In genomic region chr20:44068311-44068710, GRCh38 we compare ENCODE assay signal across 16 cellular contexts.
DNase-seq lines count a peak whose midpoint lies in the region; ATAC-seq, FAIRE-seq and TF ChIP-seq lines count a peak whose summit lies in the region.
"Had no signal": no experiment of that assay in that cellular context is flagged by ENCODE, and none has a peak within 500 bp of the region (broad histone marks: within the 10 kb centered on the region; RNA-seq: fewer than 3 reads in every experiment).

No MANE protein-coding gene starts in this region.

- no peaks in the 10 kb centered on the region for H3K4me1 ChIP-seq in breast epithelium
- peaks cover 66% of the 10 kb centered on the region for H3K4me1 ChIP-seq in KMS-11 (ENCODE audit: low read depth, poor library complexity, severe bottlenecking)
- peaks cover 18% of the 10 kb centered on the region for H3K4me1 ChIP-seq in GM12878 (ENCODE audit: control insufficient read depth, insufficient read depth, low read length)
- H3K4me1 ChIP-seq in PC-3 (ENCODE audit: insufficient read depth, low read length), result no peaks in the 10 kb centered on the region

- DNase-seq in breast epithelium (ENCODE audit: low spot score in 2 of 2), result peak; percentile 10 to 28
- DNase-seq in MCF 10A (ENCODE audit: unreplicated experiment), result no peak
- no peak for DNase-seq in GM12878 (ENCODE audit: low read depth, low spot score)
- peak; percentile 20 for DNase-seq in stimulated activated naive B cell treated with anti-CD40 and anti-IgM and Interleukin-4, amounts not matched to agents 10 μg/mL and 1 μg/mL and 100 μg/mL, for 72 hours
- no peak for DNase-seq in RWPE1 (ENCODE audit: low spot score)
- no peak for DNase-seq in PC-3
- DNase-seq in SIG-M5 treated with dmso at 0.1 percent for 504 hours (lab: John Stamatoyannopoulos, UW; ENCODE audit: unreplicated experiment), result no peak
- DNase-seq: GDM1, left cardiac atrium, NCI-H226 had no signal

- POLR2A ChIA-PET in MCF 10A (lab: Yijun Ruan, JAX) (no interaction called here), GM12878 (lab: Charles Lee) (interaction anchor here (0.6 kb wide), 1 partner anchor 340 kb away, joined by 4 read pairs; no protein-coding TSS in a partner anchor), RWPE1 (lab: Yijun Ruan, JAX; ENCODE audit: low non-redundant PET) (interaction anchor here (0.5 kb wide), 1 partner anchor 40 kb away, joined by 3 read pairs; no protein-coding TSS in a partner anchor), PC-3 (lab: Charles Lee; ENCODE audit: unreplicated experiment) (no interaction called here)

- H3K4me3 ChIP-seq in breast epithelium (no peak overlapping the region), KMS-11 (IDR thresholded peaks at IDR 0.05; ENCODE audit: insufficient read depth, low read depth, low read length) (peak overlapping the region; percentile 72), GM12878 (no peak overlapping the region), PC-3 (ENCODE audit: low read length) (no peak overlapping the region)

- no peaks in the 10 kb centered on the region for H3K79me2 ChIP-seq in KMS-11 (ENCODE audit: insufficient read depth, low read depth)
- no peaks in the 10 kb centered on the region for H3K79me2 ChIP-seq in GM12878 (ENCODE audit: control insufficient read depth, insufficient read depth, low read length)
- no peaks in the 10 kb centered on the region for H3K79me2 ChIP-seq in PC-3 (ENCODE audit: low read length)

- RAD21 ChIA-PET in GM12878 (lab: Charles Lee; ENCODE audit: unreplicated experiment), result interaction anchor here (1.2 to 2.2 kb wide), 2 partner anchors 21 to 151 kb away, joined by 3 to 6 read pairs; no protein-coding TSS in a partner anchor

- H3K9me3 Mint-ChIP-seq in MCF 10A (ENCODE audit: unreplicated experiment), result no peaks in the 10 kb centered on the region
- H3K9me3 Mint-ChIP-seq in stimulated activated naive B cell treated with anti-CD40 and anti-IgM and Interleukin-4, amounts not matched to agents 10 μg/mL and 1 μg/mL and 100 μg/mL, for 72 hours, result no peaks in the 10 kb centered on the region
- H3K9me3 Mint-ChIP-seq: nephron had no signal

- no peaks in the 10 kb centered on the region for H3F3A ChIP-seq in PC-3 (ENCODE audit: low read length, unreplicated experiment)

- TF ChIP-seq RAD21 in GM12878 (IDR thresholded peaks at IDR 0.05; ENCODE audit: insufficient read depth, low read depth, low read length), result no peak

- H3K4me2 ChIP-seq in KMS-11 (peak overlapping the region; percentile 94), GM12878 (ENCODE audit: control insufficient read depth, insufficient read depth) (peak overlapping the region; percentile 63; the same call in 1 of the 2 replicates), PC-3 (ENCODE audit: low read length) (no peak overlapping the region)

- H3K27ac ChIP-seq in breast epithelium (no peak overlapping the region), KMS-11 (peak overlapping the region; percentile 99), GM12878 (ENCODE audit: control insufficient read depth, insufficient read depth) (no peak overlapping the region), RWPE1 (no peak overlapping the region), PC-3 (ENCODE audit: low read length) (no peak overlapping the region)
- H3K27ac ChIP-seq: C4-2B had no signal

- FAIRE-seq in GM12878 (lab: Jason Lieb, UNC), result no peak
- FAIRE-seq: bronchial epithelial cell, endothelial cell of umbilical vein, RCC 7860 had no signal

- H3K9me3 ChIP-seq in breast epithelium, result no peaks in the 10 kb centered on the region
- H3K9me3 ChIP-seq in GM12878 (replicated peaks; ENCODE audit: control insufficient read depth, insufficient read depth, low read length), result no peaks in the 10 kb centered on the region
- H3K9me3 ChIP-seq in PC-3 (ENCODE audit: low read length), result no peaks in the 10 kb centered on the region

- CTCF ChIA-PET in MCF 10A (lab: Yijun Ruan, JAX) (interaction anchor here (0.7 to 1.2 kb wide), 3 partner anchors 21 to 318 kb away, joined by 3 to 4 read pairs (median 3); no protein-coding TSS in a partner anchor), GM12878 (lab: Yijun Ruan, JAX) (no interaction called here), RWPE1 (lab: Yijun Ruan, JAX) (interaction anchor here (0.6 to 1.2 kb wide), 2 partner anchors 15 to 313 kb away, joined by 3 read pairs; no protein-coding TSS in a partner anchor), PC-3 (lab: Charles Lee) (no interaction called here)

- intact Hi-C loops in breast epithelium (cut with DNase I; ENCODE audit: low total_unique reads) (no loop called here), MCF 10A (cut with micrococcal nuclease) (no loop called here), GM12878 (cut with micrococcal nuclease; ENCODE audit: unreplicated experiment) (no loop called here), PC-3 (cut with micrococcal nuclease) (no loop called here)

- H3K4me3 Mint-ChIP-seq in MCF 10A (ENCODE audit: unreplicated experiment), result no peak overlapping the region
- peak overlapping the region; percentile 60 to 74 for H3K4me3 Mint-ChIP-seq in stimulated activated naive B cell treated with anti-CD40 and anti-IgM and Interleukin-4, amounts not matched to agents 10 μg/mL and 1 μg/mL and 100 μg/mL, for 72 hours
- H3K4me3 Mint-ChIP-seq: nephron had no signal

- TF ChIP-seq EP300 in GM12878 (IDR thresholded peaks at IDR 0.05; ENCODE audit: borderline replicate concordance in 1 of 2, control insufficient read depth in 1 of 2, low read depth in 2 of 2, low read length in 2 of 2), result no peak

- H3K9me2 ChIP-seq in PC-3 (replicated peaks; ENCODE audit: low read length), result no peaks in the 10 kb centered on the region

- no peak overlapping the region for H3K27ac Mint-ChIP-seq in MCF 10A (ENCODE audit: low read depth, unreplicated experiment)
- H3K27ac Mint-ChIP-seq in stimulated activated naive B cell treated with anti-CD40 and anti-IgM and Interleukin-4, amounts not matched to agents 10 μg/mL and 1 μg/mL and 100 μg/mL, for 72 hours, result peak overlapping the region; percentile 97
- H3K27ac Mint-ChIP-seq: nephron had no signal

- TF ChIP-seq POLR2A in breast epithelium (IDR thresholded peaks at IDR 0.05) (no peak), GM12878 (IDR thresholded peaks at IDR 0.05; ENCODE audit: low read depth, low read length) (no peak)

- H3K27me3 ChIP-seq in breast epithelium, result peaks cover 0 to 20% of the 10 kb centered on the region in 2 donors
- H3K27me3 ChIP-seq in KMS-11 (ENCODE audit: insufficient read depth, low read depth), result no peaks in the 10 kb centered on the region
- no peaks in the 10 kb centered on the region for H3K27me3 ChIP-seq in GM12878 (replicated peaks in 1 of 2; ENCODE audit: control insufficient read depth in 2 of 2, insufficient read depth in 2 of 2, low read length in 1 of 2)
- H3K27me3 ChIP-seq in PC-3 (ENCODE audit: low read length), result no peaks in the 10 kb centered on the region

- in situ Hi-C loops in GM12878 (cut with MboI), result no loop called here

- TF ChIP-seq CTCF in breast epithelium (IDR thresholded peaks at IDR 0.05), result no peak
- no peak for TF ChIP-seq CTCF in MCF 10A (IDR thresholded peaks at IDR 0.05; ENCODE audit: unreplicated experiment)
- TF ChIP-seq CTCF in KMS-11 (conservative IDR thresholded peaks at IDR 0.05; ENCODE audit: low read depth, low read length), result no peak; the same call in 1 of the 2 replicates
- no peak for TF ChIP-seq CTCF in GM12878 (IDR thresholded peaks at IDR 0.05 in 2 of 3, conservative IDR thresholded peaks at IDR 0.05 in 1 of 3; ENCODE audit: control insufficient read depth in 2 of 3, extremely low read depth in 1 of 3, insufficient read depth in 1 of 3, low read depth in 3 of 3, low read length in 3 of 3)
- TF ChIP-seq CTCF in RWPE1 (conservative IDR thresholded peaks at IDR 0.05; ENCODE audit: low read depth), result no peak
- no peak for TF ChIP-seq CTCF in PC-3 (conservative IDR thresholded peaks at IDR 0.05; ENCODE audit: low read depth, low read length)

- no peaks in the 10 kb centered on the region for H3K4me1 Mint-ChIP-seq in MCF 10A (ENCODE audit: insufficient read depth, unreplicated experiment)
- H3K4me1 Mint-ChIP-seq in stimulated activated naive B cell treated with anti-CD40 and anti-IgM and Interleukin-4, amounts not matched to agents 10 μg/mL and 1 μg/mL and 100 μg/mL, for 72 hours, result peaks cover 23 to 47% of the 10 kb centered on the region in 2 donors
- H3K4me1 Mint-ChIP-seq: nephron had no signal

- no peaks in the 10 kb centered on the region for H3K36me3 Mint-ChIP-seq in MCF 10A (ENCODE audit: insufficient read depth, unreplicated experiment)
- H3K36me3 Mint-ChIP-seq in stimulated activated naive B cell treated with anti-CD40 and anti-IgM and Interleukin-4, amounts not matched to agents 10 μg/mL and 1 μg/mL and 100 μg/mL, for 72 hours, result peaks cover 0 to 3% of the 10 kb centered on the region in 2 donors

- ATAC-seq in GM12878 (no peak), PC-3 (no peak)
- no peak for ATAC-seq in stimulated activated naive B cell treated with anti-CD40 and anti-IgM and Interleukin-4, amounts not matched to agents 10 μg/mL and 1 μg/mL and 100 μg/mL, for 72 hours (replicated peaks)
- ATAC-seq: left cardiac atrium had no signal

- H2AFZ ChIP-seq in KMS-11 (ENCODE audit: low read depth) (peak overlapping the region; percentile 13; the same call in 1 of the 2 replicates), GM12878 (ENCODE audit: control insufficient read depth, low read depth, low read length) (no peak overlapping the region), PC-3 (ENCODE audit: low read length) (no peak overlapping the region)

- BruUV-seq in MCF 10A (replicated peaks; lab: Mats Ljungman, UMichigan), result no TSS peak
- BruUV-seq in GM12878 (replicated peaks; lab: Mats Ljungman, UMichigan), result no TSS peak
- no TSS peak for BruUV-seq in PC-3 (replicated peaks; lab: Mats Ljungman, UMichigan)

- H4K20me1 ChIP-seq in KMS-11 (ENCODE audit: insufficient read depth) (no peaks in the 10 kb centered on the region), GM12878 (ENCODE audit: control insufficient read depth, insufficient read depth) (no peaks in the 10 kb centered on the region), PC-3 (ENCODE audit: low read length) (no peaks in the 10 kb centered on the region)

- H3K36me3 ChIP-seq in breast epithelium (no peaks in the 10 kb centered on the region), KMS-11 (ENCODE audit: insufficient read depth) (no peaks in the 10 kb centered on the region), GM12878 (ENCODE audit: control insufficient read depth in 2 of 2, insufficient read depth in 2 of 2, low read length in 1 of 2) (no peaks in the 10 kb centered on the region; a peak in 1 of 4 replicates), PC-3 (ENCODE audit: low read depth, low read length) (no peaks in the 10 kb centered on the region)

- SMC1A ChIA-PET in GM12878 (lab: Charles Lee; ENCODE audit: uncharacterized antibody, unreplicated experiment), result interaction anchor here (3.6 to 9.8 kb wide), 2 partner anchors 11 to 318 kb away, joined by 15 to 67 read pairs; no protein-coding TSS in a partner anchor

- H3K9ac ChIP-seq in KMS-11, result peak overlapping the region; percentile 90
- H3K9ac ChIP-seq in GM12878 (ENCODE audit: control insufficient read depth, insufficient read depth, low read length), result no peak overlapping the region
- no peak overlapping the region for H3K9ac ChIP-seq in PC-3 (ENCODE audit: low read length)

- no peaks in the 10 kb centered on the region for H3K27me3 Mint-ChIP-seq in MCF 10A (ENCODE audit: insufficient read depth, unreplicated experiment)
- peaks cover 27 to 39% of the 10 kb centered on the region in 2 donors for H3K27me3 Mint-ChIP-seq in stimulated activated naive B cell treated with anti-CD40 and anti-IgM and Interleukin-4, amounts not matched to agents 10 μg/mL and 1 μg/mL and 100 μg/mL, for 72 hours

- 89% methylated on average over 9 of the region's 11 CpGs for WGBS in GM12878 (ENCODE audit: insufficient coverage, insufficient replicate concordance, low lambda C conversion rate, missing lambda C conversion rate)

Comparison
In these comparisons a context has a peak if more than half of its experiments do, and no peak if none do; other contexts are left out.
1. DNase-seq: peak in breast epithelium (2 of 2) and stimulated activated naive B cell treated with anti-CD40 and anti-IgM and Interleukin-4, amounts not matched to agents 10 μg/mL and 1 μg/mL and 100 μg/mL, for 72 hours (single experiment); none in MCF 10A (single experiment), GM12878 (single experiment), RWPE1 (single experiment), PC-3 (single experiment) and SIG-M5 treated with dmso at 0.1 percent for 504 hours (single experiment).
2. CTCF ChIA-PET loops: an anchor here in MCF 10A (0.7 to 1.2 kb wide) and RWPE1 (0.6 to 1.2 kb wide); none called in GM12878 and PC-3.
3. POLR2A ChIA-PET loops: an anchor here in GM12878 (0.6 kb wide) and RWPE1 (0.5 kb wide); none called in MCF 10A and PC-3.